26 cellular contexts compared by ENCODE assay signal in the genomic region with DNA sequence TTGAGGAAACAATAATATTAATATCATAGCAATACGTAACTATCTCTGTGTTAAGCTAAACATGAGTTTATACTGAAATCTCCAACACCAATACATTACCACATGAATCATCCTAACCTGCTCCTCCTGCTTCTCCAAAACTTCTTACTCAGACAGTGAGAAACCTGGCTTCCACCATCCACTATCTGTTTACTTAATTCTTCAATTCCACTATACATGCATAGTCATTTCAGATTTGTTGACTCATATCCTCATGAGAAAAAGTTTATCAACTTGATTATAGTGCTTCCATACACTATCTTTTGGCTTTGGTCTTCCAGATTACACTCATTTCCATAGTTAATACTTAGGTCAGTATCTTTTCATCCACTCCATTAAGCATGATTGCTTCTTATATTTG.
"Had no signal": no experiment of that assay in that cellular context is flagged by ENCODE, and none has a peak within 500 bp of the region (broad histone marks: within the 10 kb centered on the region; RNA-seq: fewer than 3 reads in every experiment).

No MANE protein-coding gene starts in this region.

- H3K4me3 Mint-ChIP-seq: activated CD4-positive, alpha-beta memory T cell treated with anti-CD3 and anti-CD28 coated beads, Interleukin-2, amount 10 ng/mL, durations not matched to agents 7 days and 5 days; activated CD4-positive, alpha-beta T cell treated with anti-CD3 and anti-CD28 coated beads, Interleukin-2, amount 10 ng/mL, durations not matched to agents 24 days and 14 days; activated naive CD4-positive, alpha-beta T cell treated with anti-CD3 and anti-CD28 coated beads, Interleukin-2, amount 50 U/mL, for 24 hours; endodermal cell; memory B cell; natural killer cell treated with Interleukin-12 subunit alpha and Interleukin-12 subunit beta and Interleukin-15 and Interleukin-18, amount 100 ng/mL, for 72 hours; T-helper 17 cell; type B pancreatic cell had no signal

- H3K27me3 Mint-ChIP-seq: activated CD4-positive, alpha-beta memory T cell treated with anti-CD3 and anti-CD28 coated beads, Interleukin-2, amount 10 ng/mL, durations not matched to agents 7 days and 5 days; activated CD4-positive, alpha-beta T cell treated with anti-CD3 and anti-CD28 coated beads, Interleukin-2, amount 10 ng/mL, durations not matched to agents 24 days and 14 days; activated naive CD4-positive, alpha-beta T cell treated with anti-CD3 and anti-CD28 coated beads, Interleukin-2, amount 50 U/mL, for 24 hours; memory B cell; natural killer cell treated with Interleukin-12 subunit alpha and Interleukin-12 subunit beta and Interleukin-15 and Interleukin-18, amount 100 ng/mL, for 72 hours; T-helper 17 cell had no signal

- H3K36me3 Mint-ChIP-seq: activated naive CD4-positive, alpha-beta T cell treated with anti-CD3 and anti-CD28 coated beads, Interleukin-2, amount 50 U/mL, for 24 hours; memory B cell; natural killer cell treated with Interleukin-12 subunit alpha and Interleukin-12 subunit beta and Interleukin-15 and Interleukin-18, amount 100 ng/mL, for 72 hours; type B pancreatic cell had no signal

- ATAC-seq: activated CD4-positive, CD25-positive, alpha-beta regulatory T cell treated with anti-CD3 and anti-CD28 coated beads, Interleukin-2, amount 50 U/mL, for 24 hours; gastroesophageal sphincter; natural killer cell treated with Interleukin-12 subunit alpha and Interleukin-12 subunit beta and Interleukin-15 and Interleukin-18, amount 100 ng/mL, for 72 hours; psoas muscle; T-helper 17 cell had no signal

- H3K4me1 Mint-ChIP-seq: activated CD4-positive, alpha-beta memory T cell treated with anti-CD3 and anti-CD28 coated beads, Interleukin-2, amount 10 ng/mL, durations not matched to agents 7 days and 5 days; activated CD4-positive, alpha-beta T cell treated with anti-CD3 and anti-CD28 coated beads, Interleukin-2, amount 10 ng/mL, durations not matched to agents 24 days and 14 days; activated naive CD4-positive, alpha-beta T cell treated with anti-CD3 and anti-CD28 coated beads, Interleukin-2, amount 50 U/mL, for 24 hours; memory B cell; T-helper 17 cell had no signal

- DNase-seq: activated CD4-positive, alpha-beta memory T cell treated with anti-CD3 and anti-CD28 coated beads, Interleukin-2, amount 10 ng/mL, durations not matched to agents 7 days and 5 days; activated CD4-positive, alpha-beta T cell treated with anti-CD3 and anti-CD28 coated beads, Interleukin-2, amount 10 ng/mL, durations not matched to agents 24 days and 14 days; activated effector memory CD4-positive, alpha-beta T cell treated with anti-CD3 and anti-CD28 coated beads, Interleukin-2, amount 50 U/mL, for 16 hours; activated T-cell treated with anti-CD3 and anti-CD28 coated beads for 4 hours; endodermal cell; erythroblast; head of caudate nucleus; hypothalamus; ovary; psoas muscle; spleen; stimulated activated CD4-positive, alpha-beta T cell treated with anti-CD3 and anti-CD28 coated beads, Interleukin-4, amount 100 ng/mL, for 24 hours; stimulated activated naive CD4-positive, alpha-beta T cell treated with Interleukin-2 at 50 U/mL for 16 hours; T-helper 17 cell had no signal

- H3K4me3 ChIP-seq: ascending aorta, coronary artery, gastroesophageal sphincter, ovary, psoas muscle, right atrium auricular region, spleen, thoracic aorta, vagina had no signal

- H3K27me3 ChIP-seq: ascending aorta, gastroesophageal sphincter, neutrophil, ovary, right atrium auricular region, spleen, vagina had no signal

- H3K27ac ChIP-seq: ascending aorta, coronary artery, gastroesophageal sphincter, neutrophil, ovary, psoas muscle, right atrium auricular region, spleen, thoracic aorta, vagina had no signal

- H3K27ac Mint-ChIP-seq: activated CD4-positive, alpha-beta memory T cell treated with anti-CD3 and anti-CD28 coated beads, Interleukin-2, amount 10 ng/mL, durations not matched to agents 7 days and 5 days; activated CD4-positive, alpha-beta T cell treated with anti-CD3 and anti-CD28 coated beads, Interleukin-2, amount 10 ng/mL, durations not matched to agents 24 days and 14 days; activated naive CD4-positive, alpha-beta T cell treated with anti-CD3 and anti-CD28 coated beads, Interleukin-2, amount 50 U/mL, for 24 hours; endodermal cell; memory B cell; natural killer cell treated with Interleukin-12 subunit alpha and Interleukin-12 subunit beta and Interleukin-15 and Interleukin-18, amount 100 ng/mL, for 72 hours; T-helper 17 cell; type B pancreatic cell had no signal

- H3K9me3 Mint-ChIP-seq: activated CD4-positive, alpha-beta T cell treated with anti-CD3 and anti-CD28 coated beads, Interleukin-2, amount 10 ng/mL, durations not matched to agents 24 days and 14 days; type B pancreatic cell had no signal

- H3K36me3 ChIP-seq: ascending aorta, gastroesophageal sphincter, neutrophil, ovary, right atrium auricular region, spleen, thoracic aorta, vagina had no signal
